Comparison of ENCODE assay signal across 1 cellular context in the genomic region with DNA sequence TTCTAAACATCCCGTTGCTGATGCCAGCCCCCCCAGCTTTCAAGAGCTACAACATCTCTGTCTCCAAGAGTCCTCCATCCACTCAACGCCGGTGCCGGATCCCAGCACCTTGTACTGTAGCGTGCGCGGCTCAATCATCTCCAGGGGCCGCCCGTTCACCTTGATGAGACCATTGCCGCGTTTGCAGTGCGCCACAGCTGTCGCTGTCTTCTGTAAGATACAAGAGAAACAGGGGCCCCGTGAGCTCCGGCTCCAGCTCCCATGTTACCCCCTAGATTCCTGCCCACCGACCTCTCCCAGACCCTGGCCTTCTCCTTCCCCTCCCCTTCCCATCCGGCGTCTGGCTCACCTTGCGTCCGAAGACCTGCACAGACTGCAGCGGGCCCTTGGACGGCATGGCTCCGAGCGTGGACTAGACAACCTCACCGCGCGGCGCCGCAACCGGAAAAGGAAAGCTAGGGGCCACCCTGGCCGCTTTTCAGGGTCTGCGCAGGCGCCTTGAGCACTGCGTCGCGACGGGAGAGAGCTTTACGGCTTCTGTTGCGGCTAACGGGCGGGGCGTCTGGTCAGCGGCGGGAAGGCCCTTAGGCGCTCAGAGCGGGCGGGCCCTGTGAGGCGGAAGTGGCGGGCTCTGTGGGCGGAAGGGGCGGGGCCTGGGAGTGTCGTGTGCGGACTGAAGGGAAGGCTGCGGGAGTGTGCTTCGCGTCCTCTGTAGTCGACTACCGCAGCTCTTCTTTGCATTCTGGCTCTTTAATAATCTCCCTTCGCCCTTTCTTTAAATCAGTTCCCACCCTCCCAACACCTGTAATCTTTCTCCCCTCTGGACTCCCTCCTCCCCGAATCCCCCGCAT.
TF ChIP-seq lines count a peak whose summit lies in the region.

A gene (minus strand): TSS at position 451 of the 851 bp plus-strand sequence. CDS start 54 bp downstream, at position 397.

TF ChIP-seq in K562, 482 proteins besides CTCF, POLR2A, EP300 and RAD21 (continued from another document and continues in another):
- TF ChIP-seq, protein P1, sequence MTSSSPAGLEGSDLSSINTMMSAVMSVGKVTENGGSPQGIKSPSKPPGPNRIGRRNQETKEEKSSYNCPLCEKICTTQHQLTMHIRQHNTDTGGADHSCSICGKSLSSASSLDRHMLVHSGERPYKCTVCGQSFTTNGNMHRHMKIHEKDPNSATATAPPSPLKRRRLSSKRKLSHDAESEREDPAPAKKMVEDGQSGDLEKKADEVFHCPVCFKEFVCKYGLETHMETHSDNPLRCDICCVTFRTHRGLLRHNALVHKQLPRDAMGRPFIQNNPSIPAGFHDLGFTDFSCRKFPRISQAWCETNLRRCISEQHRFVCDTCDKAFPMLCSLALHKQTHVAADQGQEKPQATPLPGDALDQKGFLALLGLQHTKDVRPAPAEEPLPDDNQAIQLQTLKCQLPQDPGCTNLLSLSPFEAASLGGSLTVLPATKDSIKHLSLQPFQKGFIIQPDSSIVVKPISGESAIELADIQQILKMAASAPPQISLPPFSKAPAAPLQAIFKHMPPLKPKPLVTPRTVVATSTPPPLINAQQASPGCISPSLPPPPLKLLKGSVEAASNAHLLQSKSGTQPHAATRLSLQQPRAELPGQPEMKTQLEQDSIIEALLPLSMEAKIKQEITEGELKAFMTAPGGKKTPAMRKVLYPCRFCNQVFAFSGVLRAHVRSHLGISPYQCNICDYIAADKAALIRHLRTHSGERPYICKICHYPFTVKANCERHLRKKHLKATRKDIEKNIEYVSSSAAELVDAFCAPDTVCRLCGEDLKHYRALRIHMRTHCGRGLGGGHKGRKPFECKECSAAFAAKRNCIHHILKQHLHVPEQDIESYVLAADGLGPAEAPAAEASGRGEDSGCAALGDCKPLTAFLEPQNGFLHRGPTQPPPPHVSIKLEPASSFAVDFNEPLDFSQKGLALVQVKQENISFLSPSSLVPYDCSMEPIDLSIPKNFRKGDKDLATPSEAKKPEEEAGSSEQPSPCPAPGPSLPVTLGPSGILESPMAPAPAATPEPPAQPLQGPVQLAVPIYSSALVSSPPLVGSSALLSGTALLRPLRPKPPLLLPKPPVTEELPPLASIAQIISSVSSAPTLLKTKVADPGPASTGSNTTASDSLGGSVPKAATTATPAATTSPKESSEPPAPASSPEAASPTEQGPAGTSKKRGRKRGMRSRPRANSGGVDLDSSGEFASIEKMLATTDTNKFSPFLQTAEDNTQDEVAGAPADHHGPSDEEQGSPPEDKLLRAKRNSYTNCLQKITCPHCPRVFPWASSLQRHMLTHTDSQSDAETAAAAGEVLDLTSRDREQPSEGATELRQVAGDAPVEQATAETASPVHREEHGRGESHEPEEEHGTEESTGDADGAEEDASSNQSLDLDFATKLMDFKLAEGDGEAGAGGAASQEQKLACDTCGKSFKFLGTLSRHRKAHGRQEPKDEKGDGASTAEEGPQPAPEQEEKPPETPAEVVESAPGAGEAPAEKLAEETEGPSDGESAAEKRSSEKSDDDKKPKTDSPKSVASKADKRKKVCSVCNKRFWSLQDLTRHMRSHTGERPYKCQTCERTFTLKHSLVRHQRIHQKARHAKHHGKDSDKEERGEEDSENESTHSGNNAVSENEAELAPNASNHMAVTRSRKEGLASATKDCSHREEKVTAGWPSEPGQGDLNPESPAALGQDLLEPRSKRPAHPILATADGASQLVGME (CRISPR knock-in tag; IDR thresholded peaks at IDR 0.05) = peak; percentile 26; the same call in 1 of the 2 replicates
- no peak for TF ChIP-seq RBM25 (IDR thresholded peaks at IDR 0.05; ENCODE audit: low read depth, low read length, severe bottlenecking)
- TF ChIP-seq, protein P2, sequence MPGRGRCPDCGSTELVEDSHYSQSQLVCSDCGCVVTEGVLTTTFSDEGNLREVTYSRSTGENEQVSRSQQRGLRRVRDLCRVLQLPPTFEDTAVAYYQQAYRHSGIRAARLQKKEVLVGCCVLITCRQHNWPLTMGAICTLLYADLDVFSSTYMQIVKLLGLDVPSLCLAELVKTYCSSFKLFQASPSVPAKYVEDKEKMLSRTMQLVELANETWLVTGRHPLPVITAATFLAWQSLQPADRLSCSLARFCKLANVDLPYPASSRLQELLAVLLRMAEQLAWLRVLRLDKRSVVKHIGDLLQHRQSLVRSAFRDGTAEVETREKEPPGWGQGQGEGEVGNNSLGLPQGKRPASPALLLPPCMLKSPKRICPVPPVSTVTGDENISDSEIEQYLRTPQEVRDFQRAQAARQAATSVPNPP (IDR thresholded peaks at IDR 0.05; ENCODE audit: borderline replicate concordance, insufficient read depth, insufficient read length) = no peak
- no peak for TF ChIP-seq ARID2 (IDR thresholded peaks at IDR 0.05)
- 0 out of 2 replicates have a peak, but pooled peaks have one; percentile 32 for TF ChIP-seq JUN (IDR thresholded peaks at IDR 0.05; ENCODE audit: borderline replicate concordance, low read depth, low read length)
- no peak for TF ChIP-seq JUN (CRISPR knock-in tag; IDR thresholded peaks at IDR 0.05; ENCODE audit: borderline replicate concordance)
- no peak for TF ChIP-seq NCOA4 (IDR thresholded peaks at IDR 0.05; ENCODE audit: partially characterized antibody)
- no peak; the same call in 1 of the 2 replicates for TF ChIP-seq ILF3 (IDR thresholded peaks at IDR 0.05; ENCODE audit: borderline replicate concordance)
- peak; percentile 78 for TF ChIP-seq NELFE (IDR thresholded peaks at IDR 0.05; ENCODE audit: insufficient read depth, insufficient read length)
- TF ChIP-seq, protein P3, sequence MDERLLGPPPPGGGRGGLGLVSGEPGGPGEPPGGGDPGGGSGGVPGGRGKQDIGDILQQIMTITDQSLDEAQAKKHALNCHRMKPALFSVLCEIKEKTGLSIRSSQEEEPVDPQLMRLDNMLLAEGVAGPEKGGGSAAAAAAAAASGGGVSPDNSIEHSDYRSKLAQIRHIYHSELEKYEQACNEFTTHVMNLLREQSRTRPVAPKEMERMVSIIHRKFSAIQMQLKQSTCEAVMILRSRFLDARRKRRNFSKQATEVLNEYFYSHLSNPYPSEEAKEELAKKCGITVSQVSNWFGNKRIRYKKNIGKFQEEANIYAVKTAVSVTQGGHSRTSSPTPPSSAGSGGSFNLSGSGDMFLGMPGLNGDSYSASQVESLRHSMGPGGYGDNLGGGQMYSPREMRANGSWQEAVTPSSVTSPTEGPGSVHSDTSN (CRISPR knock-in tag; IDR thresholded peaks at IDR 0.05; ENCODE audit: low read depth) = no peak
- TF ChIP-seq, protein P3 (tag; conservative IDR thresholded peaks at IDR 0.05; ENCODE audit: low read depth) = no peak
- TF ChIP-seq, protein P4, sequence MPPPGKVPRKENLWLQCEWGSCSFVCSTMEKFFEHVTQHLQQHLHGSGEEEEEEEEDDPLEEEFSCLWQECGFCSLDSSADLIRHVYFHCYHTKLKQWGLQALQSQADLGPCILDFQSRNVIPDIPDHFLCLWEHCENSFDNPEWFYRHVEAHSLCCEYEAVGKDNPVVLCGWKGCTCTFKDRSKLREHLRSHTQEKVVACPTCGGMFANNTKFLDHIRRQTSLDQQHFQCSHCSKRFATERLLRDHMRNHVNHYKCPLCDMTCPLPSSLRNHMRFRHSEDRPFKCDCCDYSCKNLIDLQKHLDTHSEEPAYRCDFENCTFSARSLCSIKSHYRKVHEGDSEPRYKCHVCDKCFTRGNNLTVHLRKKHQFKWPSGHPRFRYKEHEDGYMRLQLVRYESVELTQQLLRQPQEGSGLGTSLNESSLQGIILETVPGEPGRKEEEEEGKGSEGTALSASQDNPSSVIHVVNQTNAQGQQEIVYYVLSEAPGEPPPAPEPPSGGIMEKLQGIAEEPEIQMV (tag; conservative IDR thresholded peaks at IDR 0.05; ENCODE audit: low read depth) = peak; percentile 99
- no peak for TF ChIP-seq ZNF780A (CRISPR knock-in tag; IDR thresholded peaks at IDR 0.05)
- TF ChIP-seq, protein P5, sequence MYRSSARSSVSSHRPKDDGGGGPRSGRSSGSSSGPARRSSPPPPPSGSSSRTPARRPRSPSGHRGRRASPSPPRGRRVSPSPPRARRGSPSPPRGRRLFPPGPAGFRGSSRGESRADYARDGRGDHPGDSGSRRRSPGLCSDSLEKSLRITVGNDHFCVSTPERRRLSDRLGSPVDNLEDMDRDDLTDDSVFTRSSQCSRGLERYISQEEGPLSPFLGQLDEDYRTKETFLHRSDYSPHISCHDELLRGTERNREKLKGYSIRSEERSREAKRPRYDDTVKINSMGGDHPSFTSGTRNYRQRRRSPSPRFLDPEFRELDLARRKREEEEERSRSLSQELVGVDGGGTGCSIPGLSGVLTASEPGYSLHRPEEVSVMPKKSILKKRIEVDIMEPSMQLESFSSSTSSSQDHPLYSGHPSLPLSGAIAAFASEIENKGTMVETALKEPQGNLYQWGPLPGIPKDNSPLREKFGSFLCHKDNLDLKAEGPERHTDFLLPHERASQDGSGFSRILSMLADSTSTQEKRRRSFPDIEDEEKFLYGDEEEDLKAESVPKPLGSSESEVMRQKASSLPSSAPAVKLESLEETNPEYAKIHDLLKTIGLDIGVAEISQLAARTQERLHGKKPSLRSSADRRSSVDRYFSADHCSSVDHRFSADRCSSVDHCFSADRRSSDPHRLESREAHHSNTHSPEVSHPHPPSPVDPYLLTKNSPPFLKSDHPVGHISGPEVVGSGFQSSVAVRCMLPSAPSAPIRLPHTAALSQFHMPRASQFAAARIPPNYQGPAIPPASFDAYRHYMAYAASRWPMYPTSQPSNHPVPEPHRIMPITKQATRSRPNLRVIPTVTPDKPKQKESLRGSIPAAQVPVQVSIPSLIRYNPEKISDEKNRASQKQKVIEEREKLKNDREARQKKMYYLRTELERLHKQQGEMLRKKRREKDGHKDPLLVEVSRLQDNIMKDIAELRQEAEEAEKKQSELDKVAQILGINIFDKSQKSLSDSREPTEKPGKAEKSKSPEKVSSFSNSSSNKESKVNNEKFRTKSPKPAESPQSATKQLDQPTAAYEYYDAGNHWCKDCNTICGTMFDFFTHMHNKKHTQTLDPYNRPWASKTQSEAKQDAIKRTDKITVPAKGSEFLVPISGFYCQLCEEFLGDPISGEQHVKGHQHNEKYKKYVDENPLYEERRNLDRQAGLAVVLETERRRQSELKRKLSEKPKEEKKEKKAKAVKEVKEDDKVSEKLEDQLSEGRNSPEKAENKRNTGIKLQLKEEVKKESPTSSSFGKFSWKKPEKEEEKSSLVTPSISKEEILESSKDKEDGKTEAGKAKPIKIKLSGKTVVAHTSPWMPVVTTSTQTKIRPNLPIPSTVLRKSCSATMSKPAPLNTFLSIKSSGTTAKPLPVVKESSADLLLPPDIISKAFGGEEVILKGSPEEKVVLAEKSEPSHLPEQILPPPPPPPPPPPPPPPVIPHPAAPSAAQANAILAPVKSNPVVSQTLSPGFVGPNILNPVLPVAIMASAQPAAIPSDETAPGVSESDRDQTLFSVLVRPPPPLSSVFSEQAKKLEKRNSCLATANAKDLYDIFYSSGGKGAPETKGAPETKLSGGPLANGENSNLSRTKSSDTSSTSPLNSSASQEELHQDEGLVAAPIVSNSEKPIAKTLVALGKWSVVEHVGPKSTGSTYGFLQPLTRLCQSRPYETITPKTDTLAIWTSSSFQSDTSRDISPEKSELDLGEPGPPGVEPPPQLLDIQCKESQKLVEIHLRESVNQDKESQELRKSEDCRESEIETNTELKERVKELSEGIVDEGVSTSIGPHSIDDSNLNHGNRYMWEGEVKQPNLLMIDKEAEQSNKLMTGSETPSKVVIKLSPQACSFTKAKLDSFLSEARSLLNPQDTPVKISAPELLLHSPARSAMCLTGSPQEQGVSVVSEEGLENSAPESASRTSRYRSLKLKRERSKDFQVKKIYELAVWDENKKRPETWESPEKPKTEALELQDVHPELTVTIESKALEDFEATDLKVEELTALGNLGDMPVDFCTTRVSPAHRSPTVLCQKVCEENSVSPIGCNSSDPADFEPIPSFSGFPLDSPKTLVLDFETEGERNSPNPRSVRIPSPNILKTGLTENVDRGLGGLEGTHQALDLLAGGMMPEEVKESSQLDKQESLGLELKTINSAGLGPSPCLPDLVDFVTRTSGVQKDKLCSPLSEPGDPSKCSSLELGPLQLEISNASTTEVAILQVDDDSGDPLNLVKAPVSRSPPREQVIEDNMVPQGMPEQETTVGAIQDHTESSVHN (IDR thresholded peaks at IDR 0.05; ENCODE audit: borderline replicate concordance in 1 of 2, low read depth in 1 of 2) = no peak
- TF ChIP-seq C11orf30 (IDR thresholded peaks at IDR 0.05; ENCODE audit: low read depth) = peak; percentile 80
- no peak for TF ChIP-seq ZNF778 (CRISPR knock-in tag; IDR thresholded peaks at IDR 0.05)
- TF ChIP-seq BRF1 (IDR thresholded peaks at IDR 0.05; ENCODE audit: borderline replicate concordance, extremely low read depth, insufficient read length) = no peak
- peak; percentile 33; the same call in 1 of the 2 replicates for TF ChIP-seq SAFB (IDR thresholded peaks at IDR 0.05; ENCODE audit: borderline replicate concordance, low read depth, low read length)
- no peak for TF ChIP-seq JUNB (CRISPR knock-in tag; conservative IDR thresholded peaks at IDR 0.05)
- TF ChIP-seq BHLHE40 (IDR thresholded peaks at IDR 0.05; ENCODE audit: low read length) = peak; percentile 66
- no peak for TF ChIP-seq SMARCA5 (IDR thresholded peaks at IDR 0.05)
- TF ChIP-seq, protein P6, sequence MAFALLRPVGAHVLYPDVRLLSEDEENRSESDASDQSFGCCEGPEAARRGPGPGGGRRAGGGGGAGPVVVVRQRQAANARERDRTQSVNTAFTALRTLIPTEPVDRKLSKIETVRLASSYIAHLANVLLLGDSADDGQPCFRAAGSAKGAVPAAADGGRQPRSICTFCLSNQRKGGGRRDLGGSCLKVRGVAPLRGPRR (CRISPR knock-in tag; IDR thresholded peaks at IDR 0.05) = no peak
- no peak for TF ChIP-seq MIER1 (IDR thresholded peaks at IDR 0.05; ENCODE audit: low read depth)
- no peak for TF ChIP-seq PPARD (CRISPR knock-in tag; IDR thresholded peaks at IDR 0.05)
- TF ChIP-seq, protein P7, sequence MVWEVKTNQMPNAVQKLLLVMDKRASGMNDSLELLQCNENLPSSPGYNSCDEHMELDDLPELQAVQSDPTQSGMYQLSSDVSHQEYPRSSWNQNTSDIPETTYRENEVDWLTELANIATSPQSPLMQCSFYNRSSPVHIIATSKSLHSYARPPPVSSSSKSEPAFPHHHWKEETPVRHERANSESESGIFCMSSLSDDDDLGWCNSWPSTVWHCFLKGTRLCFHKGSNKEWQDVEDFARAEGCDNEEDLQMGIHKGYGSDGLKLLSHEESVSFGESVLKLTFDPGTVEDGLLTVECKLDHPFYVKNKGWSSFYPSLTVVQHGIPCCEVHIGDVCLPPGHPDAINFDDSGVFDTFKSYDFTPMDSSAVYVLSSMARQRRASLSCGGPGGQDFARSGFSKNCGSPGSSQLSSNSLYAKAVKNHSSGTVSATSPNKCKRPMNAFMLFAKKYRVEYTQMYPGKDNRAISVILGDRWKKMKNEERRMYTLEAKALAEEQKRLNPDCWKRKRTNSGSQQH (CRISPR knock-in tag; IDR thresholded peaks at IDR 0.05) = peak; percentile 4; the same call in 1 of the 2 replicates
- TF ChIP-seq ZSCAN32 (CRISPR knock-in tag; IDR thresholded peaks at IDR 0.05) = no peak
- no peak for TF ChIP-seq HLTF (IDR thresholded peaks at IDR 0.05)
- TF ChIP-seq HDAC6 (IDR thresholded peaks at IDR 0.05; ENCODE audit: low read depth, low read length) = no peak
- no peak for TF ChIP-seq FOXA1 (IDR thresholded peaks at IDR 0.05; ENCODE audit: borderline replicate concordance)
- peak; percentile 81 for TF ChIP-seq CREM (IDR thresholded peaks at IDR 0.05; ENCODE audit: low read depth)
- TF ChIP-seq BACH1 (tag; IDR thresholded peaks at IDR 0.05) = no peak
- no peak for TF ChIP-seq KLF10 (CRISPR knock-in tag; IDR thresholded peaks at IDR 0.05)
- TF ChIP-seq TOE1 (IDR thresholded peaks at IDR 0.05; ENCODE audit: borderline replicate concordance) = no peak
- TF ChIP-seq TOE1 (CRISPR knock-in tag; IDR thresholded peaks at IDR 0.05; ENCODE audit: borderline replicate concordance, low read depth) = no peak
